Comparison of ENCODE assay signal across 16 cellular contexts in genomic region chr2:61499060-61499459, GRCh38. TPM values are rescaled to one million over a fixed set of nuclear protein-coding genes. Genes with fewer than 3 reads are reported as not detected.
A peak's percentile ranks its signal among the peaks of the same experiment; 100 is the strongest.
DNase-seq lines count a peak whose midpoint lies in the region; TF ChIP-seq lines count a peak whose summit lies in the region.
"Had no signal": no experiment of that assay in that cellular context is flagged by ENCODE, and none has a peak within 500 bp of the region (broad histone marks: within the 10 kb centered on the region; RNA-seq: fewer than 3 reads in every experiment).

No MANE protein-coding gene starts in this region.

- no peaks in the 10 kb centered on the region for H3K9me3 Mint-ChIP-seq in activated T-cell treated with anti-CD3 and anti-CD28 coated beads, Interleukin-2, amount 50 U/mL, for 24 hours
- H3K9me3 Mint-ChIP-seq in HFFc6 = no peaks in the 10 kb centered on the region
- H3K9me3 Mint-ChIP-seq: H9 had no signal

- H3K4me1 Mint-ChIP-seq in activated T-cell treated with anti-CD3 and anti-CD28 coated beads, Interleukin-2, amount 50 U/mL, for 24 hours (ENCODE audit: low read depth) = peaks cover 23% of the 10 kb centered on the region
- peaks cover 5% of the 10 kb centered on the region for H3K4me1 Mint-ChIP-seq in HFFc6 (ENCODE audit: low read depth)
- H3K4me1 Mint-ChIP-seq: H9 had no signal

- no peak overlapping the region for H3K23ac ChIP-seq in trophoblast cell (ENCODE audit: low read length)

- no peak overlapping the region for H2BK120ac ChIP-seq in trophoblast cell (ENCODE audit: insufficient read depth, low read length, poor library complexity)

- H3K14ac ChIP-seq in trophoblast cell (ENCODE audit: low read length) = no peak overlapping the region

- H2AK5ac ChIP-seq in trophoblast cell (ENCODE audit: low read length) = no peak overlapping the region

- no peak overlapping the region for H3K4me2 ChIP-seq in trophoblast cell (ENCODE audit: low read length)
- H3K4me2 ChIP-seq: A549, KMS-11 had no signal

- no peak overlapping the region for H2BK12ac ChIP-seq in trophoblast cell (ENCODE audit: low read length)

- no peak for TF ChIP-seq CTCF in HFFc6 (IDR thresholded peaks at IDR 0.05)

- peaks cover 93% of the 10 kb centered on the region for H3K36me3 Mint-ChIP-seq in activated T-cell treated with anti-CD3 and anti-CD28 coated beads, Interleukin-2, amount 50 U/mL, for 24 hours (ENCODE audit: low read depth)
- peaks cover 33% of the 10 kb centered on the region for H3K36me3 Mint-ChIP-seq in HFFc6 (ENCODE audit: low read depth)

- H3K4ac ChIP-seq in trophoblast cell (ENCODE audit: low read depth, low read length) = no peak overlapping the region

- H3K79me2 ChIP-seq in trophoblast cell (ENCODE audit: control insufficient read depth, insufficient read depth, low read length, poor library complexity) = no peaks in the 10 kb centered on the region

- no peaks in the 10 kb centered on the region for H3K9me3 ChIP-seq in SK-N-MC (ENCODE audit: low read depth, low read length)
- no peaks in the 10 kb centered on the region for H3K9me3 ChIP-seq in trophoblast cell (ENCODE audit: insufficient read depth, low read depth, low read length)
- H3K9me3 ChIP-seq: A549, Caco-2 had no signal

- no CpG with 5 or more reads among the region's 2 CpGs for whole genome bisulfite sequencing in trophoblast cell (ENCODE audit: extremely low coverage, insufficient coverage, insufficient read length)

- no peak overlapping the region for H3K18ac ChIP-seq in trophoblast cell (ENCODE audit: low read length)

- H4K8ac ChIP-seq in trophoblast cell (ENCODE audit: low read depth, low read length) = no peak overlapping the region

- no peak overlapping the region for H2AFZ ChIP-seq in trophoblast cell (ENCODE audit: insufficient read depth, low read length, poor library complexity)

- H3K27me3 ChIP-seq in trophoblast cell (ENCODE audit: insufficient read depth, low read length) = no peaks in the 10 kb centered on the region

- no peak for DNase-seq in activated T-cell treated with anti-CD3 and anti-CD28 coated beads, Interleukin-2, amount 50 U/mL, for 24 hours
- DNase-seq in activated T-cell treated with anti-CD3 and anti-CD28 coated beads for 4 hours = no peak
- DNase-seq in SK-N-MC (ENCODE audit: low read depth, low spot score) = no peak
- no peak for DNase-seq in trophoblast cell
- no peak for DNase-seq in HFFc6
- no peak for DNase-seq in SIG-M5 (lab: John Stamatoyannopoulos, UW)
- DNase-seq in H4 (ENCODE audit: low spot score) = no peak
- DNase-seq: AML-193, Caco-2, GDM1, GOT3, H9 had no signal

- no peak overlapping the region for H2BK5ac ChIP-seq in trophoblast cell (ENCODE audit: low read depth, low read length, poor library complexity)

- peak overlapping the region; percentile 52 for H3K27ac Mint-ChIP-seq in activated T-cell treated with anti-CD3 and anti-CD28 coated beads, Interleukin-2, amount 50 U/mL, for 24 hours
- no peak overlapping the region for H3K27ac Mint-ChIP-seq in HFFc6

- H3K4me3 Mint-ChIP-seq in activated T-cell treated with anti-CD3 and anti-CD28 coated beads, Interleukin-2, amount 50 U/mL, for 24 hours = no peak overlapping the region
- H3K4me3 Mint-ChIP-seq in HFFc6 = no peak overlapping the region
- H3K4me3 Mint-ChIP-seq: H9 had no signal

- no peaks in the 10 kb centered on the region for H3K4me1 ChIP-seq in trophoblast cell (ENCODE audit: control insufficient read depth in 1 of 2, insufficient read depth in 2 of 2, low read length in 2 of 2)
- H3K4me1 ChIP-seq: Caco-2 had no signal

- H3K36me3 ChIP-seq in SK-N-MC (ENCODE audit: insufficient read depth, low read length) (peaks cover 86% of the 10 kb centered on the region), trophoblast cell (ENCODE audit: control insufficient read depth in 1 of 2, insufficient read depth in 2 of 2, low read length in 2 of 2) (peaks cover 31 to 34% of the 10 kb centered on the region in 2 experiments)

- H3K27me3 Mint-ChIP-seq in activated T-cell treated with anti-CD3 and anti-CD28 coated beads, Interleukin-2, amount 50 U/mL, for 24 hours = no peaks in the 10 kb centered on the region
- no peaks in the 10 kb centered on the region; the same call in 1 of the 2 replicates for H3K27me3 Mint-ChIP-seq in HFFc6 (ENCODE audit: insufficient read depth)

- H3K79me1 ChIP-seq in trophoblast cell (ENCODE audit: low read length) = no peaks in the 10 kb centered on the region

- peak overlapping the region; percentile 30 for H4K12ac ChIP-seq in trophoblast cell (ENCODE audit: low read depth, low read length)

- H3K4me3 ChIP-seq in SK-N-MC (no peak overlapping the region), trophoblast cell (ENCODE audit: low read depth, low read length) (no peak overlapping the region)
- H3K4me3 ChIP-seq: A549 had no signal

- H3K9ac ChIP-seq in SK-N-MC (ENCODE audit: insufficient read length) = no peak overlapping the region
- H3K9ac ChIP-seq in trophoblast cell (ENCODE audit: low read length) = no peak overlapping the region
- H3K9ac ChIP-seq: KMS-11 had no signal

- H4K91ac ChIP-seq in trophoblast cell (ENCODE audit: low read depth, low read length) = no peak overlapping the region

- H3K27ac ChIP-seq in SK-N-MC = peak overlapping the region; percentile 44; the same call in 1 of the 2 replicates
- no peak overlapping the region for H3K27ac ChIP-seq in trophoblast cell (ENCODE audit: low read depth, low read length)
- H3K27ac ChIP-seq: 22Rv1, A549, HL-60, KMS-11 had no signal

RNA-seq across cellular contexts. Expression of gene USP34, which starts 28.2 kb away (rescaled TPM):
- 57.1 and 59.1 TPM in 2 replicates for polyA plus RNA-seq in trophoblast cell (2013)
- total RNA-seq in HFFc6 (2021; fragmentation: NEBNext Ultra II Directional; extraction: Animal tissue kit (Norgen Biotek cat#: 25700)) = 10 to 100 TPM; 50.3 to 65.4 (median 58.5) TPM
- total RNA-seq in H4 (2014; rRNA removed; shearing (Covaris generic)) = 33.1 and 46.9 TPM in 2 replicates

RNA-seq across cellular contexts. Expression of gene XPO1, which starts 39.1 kb away (rescaled TPM):
- polyA plus RNA-seq in trophoblast cell (2013) = 103 and 107 TPM in 2 replicates
- 100 to 1,000 TPM; 114 to 158 (median 139) TPM for total RNA-seq in HFFc6 (2021; fragmentation: NEBNext Ultra II Directional; extraction: Animal tissue kit (Norgen Biotek cat#: 25700))
- total RNA-seq in H4 (2014; rRNA removed; shearing (Covaris generic)) = 117 and 122 TPM in 2 replicates
